Comparison of ENCODE assay signal across 1 cellular context in the genomic region with DNA sequence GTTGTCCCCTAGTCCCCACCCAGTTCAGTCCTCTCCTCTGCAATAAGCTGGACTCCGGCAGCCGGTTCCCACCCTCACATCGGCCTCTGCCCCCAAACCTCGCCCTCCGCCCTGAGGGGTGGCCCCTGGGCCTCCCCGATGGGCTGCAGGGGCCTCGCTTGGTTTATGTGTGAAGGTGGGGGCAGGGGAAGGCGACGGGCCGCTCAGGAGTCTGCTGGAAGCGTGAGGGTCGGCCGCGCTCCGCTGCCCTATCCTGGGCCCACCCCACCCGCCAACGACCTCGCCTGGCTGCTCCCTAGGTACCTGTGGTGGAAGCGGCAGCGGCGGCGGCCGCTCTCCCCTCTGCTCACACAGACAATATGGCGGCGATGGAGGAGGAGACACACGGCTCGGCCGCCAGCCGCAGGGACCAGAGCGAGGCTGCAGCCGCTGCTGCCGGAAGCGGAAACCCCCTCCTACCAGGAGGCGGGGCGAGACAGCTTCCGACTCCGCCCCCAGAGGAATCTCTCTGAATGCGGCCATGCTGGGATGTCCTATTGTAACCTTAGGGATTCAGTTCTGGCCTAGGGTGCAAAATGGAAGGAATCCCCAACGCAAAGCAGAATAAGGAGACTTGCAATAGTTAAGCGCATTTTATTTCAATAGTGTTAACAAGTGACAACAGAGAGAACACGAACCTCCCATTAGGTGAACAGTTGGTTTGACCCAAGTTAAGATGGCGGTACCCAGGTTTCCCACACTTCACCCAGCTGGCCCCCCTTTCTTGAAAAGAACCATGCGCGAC.
TF ChIP-seq lines count a peak whose summit lies in the region.

A gene (minus strand): TSS at position 422 of the 784 bp plus-strand sequence. CDS start 35,239 bp downstream, outside the sequence.

TF ChIP-seq in HepG2, 621 proteins besides CTCF, POLR2A, EP300 and RAD21 (continued from another document and continues in another):
- TF ChIP-seq, protein P1, sequence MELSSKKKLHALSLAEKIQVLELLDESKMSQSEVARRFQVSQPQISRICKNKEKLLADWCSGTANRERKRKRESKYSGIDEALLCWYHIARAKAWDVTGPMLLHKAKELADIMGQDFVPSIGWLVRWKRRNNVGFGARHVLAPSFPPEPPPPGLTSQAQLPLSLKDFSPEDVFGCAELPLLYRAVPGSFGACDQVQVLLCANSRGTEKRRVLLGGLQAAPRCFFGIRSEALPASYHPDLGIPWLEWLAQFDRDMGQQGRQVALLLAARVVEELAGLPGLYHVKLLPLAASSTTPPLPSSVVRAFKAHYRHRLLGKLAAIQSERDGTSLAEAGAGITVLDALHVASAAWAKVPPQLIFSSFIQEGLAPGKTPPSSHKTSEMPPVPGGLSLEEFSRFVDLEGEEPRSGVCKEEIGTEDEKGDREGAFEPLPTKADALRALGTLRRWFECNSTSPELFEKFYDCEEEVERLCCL (CRISPR knock-in tag; IDR thresholded peaks at IDR 0.05; ENCODE audit: borderline replicate concordance), result 0 out of 2 replicates have a peak, but pooled peaks have one; percentile 41
- no peak for TF ChIP-seq U2AF1 (optimal IDR thresholded peaks at IDR 0.05; ENCODE audit: low read depth, low read length)
- peak; percentile 63; the same call in 1 of the 2 replicates for TF ChIP-seq FLYWCH1 (CRISPR knock-in tag; IDR thresholded peaks at IDR 0.05)
- TF ChIP-seq ZSCAN9 (CRISPR knock-in tag; IDR thresholded peaks at IDR 0.05; ENCODE audit: borderline replicate concordance), result peak; percentile 87
- TF ChIP-seq, protein P2, sequence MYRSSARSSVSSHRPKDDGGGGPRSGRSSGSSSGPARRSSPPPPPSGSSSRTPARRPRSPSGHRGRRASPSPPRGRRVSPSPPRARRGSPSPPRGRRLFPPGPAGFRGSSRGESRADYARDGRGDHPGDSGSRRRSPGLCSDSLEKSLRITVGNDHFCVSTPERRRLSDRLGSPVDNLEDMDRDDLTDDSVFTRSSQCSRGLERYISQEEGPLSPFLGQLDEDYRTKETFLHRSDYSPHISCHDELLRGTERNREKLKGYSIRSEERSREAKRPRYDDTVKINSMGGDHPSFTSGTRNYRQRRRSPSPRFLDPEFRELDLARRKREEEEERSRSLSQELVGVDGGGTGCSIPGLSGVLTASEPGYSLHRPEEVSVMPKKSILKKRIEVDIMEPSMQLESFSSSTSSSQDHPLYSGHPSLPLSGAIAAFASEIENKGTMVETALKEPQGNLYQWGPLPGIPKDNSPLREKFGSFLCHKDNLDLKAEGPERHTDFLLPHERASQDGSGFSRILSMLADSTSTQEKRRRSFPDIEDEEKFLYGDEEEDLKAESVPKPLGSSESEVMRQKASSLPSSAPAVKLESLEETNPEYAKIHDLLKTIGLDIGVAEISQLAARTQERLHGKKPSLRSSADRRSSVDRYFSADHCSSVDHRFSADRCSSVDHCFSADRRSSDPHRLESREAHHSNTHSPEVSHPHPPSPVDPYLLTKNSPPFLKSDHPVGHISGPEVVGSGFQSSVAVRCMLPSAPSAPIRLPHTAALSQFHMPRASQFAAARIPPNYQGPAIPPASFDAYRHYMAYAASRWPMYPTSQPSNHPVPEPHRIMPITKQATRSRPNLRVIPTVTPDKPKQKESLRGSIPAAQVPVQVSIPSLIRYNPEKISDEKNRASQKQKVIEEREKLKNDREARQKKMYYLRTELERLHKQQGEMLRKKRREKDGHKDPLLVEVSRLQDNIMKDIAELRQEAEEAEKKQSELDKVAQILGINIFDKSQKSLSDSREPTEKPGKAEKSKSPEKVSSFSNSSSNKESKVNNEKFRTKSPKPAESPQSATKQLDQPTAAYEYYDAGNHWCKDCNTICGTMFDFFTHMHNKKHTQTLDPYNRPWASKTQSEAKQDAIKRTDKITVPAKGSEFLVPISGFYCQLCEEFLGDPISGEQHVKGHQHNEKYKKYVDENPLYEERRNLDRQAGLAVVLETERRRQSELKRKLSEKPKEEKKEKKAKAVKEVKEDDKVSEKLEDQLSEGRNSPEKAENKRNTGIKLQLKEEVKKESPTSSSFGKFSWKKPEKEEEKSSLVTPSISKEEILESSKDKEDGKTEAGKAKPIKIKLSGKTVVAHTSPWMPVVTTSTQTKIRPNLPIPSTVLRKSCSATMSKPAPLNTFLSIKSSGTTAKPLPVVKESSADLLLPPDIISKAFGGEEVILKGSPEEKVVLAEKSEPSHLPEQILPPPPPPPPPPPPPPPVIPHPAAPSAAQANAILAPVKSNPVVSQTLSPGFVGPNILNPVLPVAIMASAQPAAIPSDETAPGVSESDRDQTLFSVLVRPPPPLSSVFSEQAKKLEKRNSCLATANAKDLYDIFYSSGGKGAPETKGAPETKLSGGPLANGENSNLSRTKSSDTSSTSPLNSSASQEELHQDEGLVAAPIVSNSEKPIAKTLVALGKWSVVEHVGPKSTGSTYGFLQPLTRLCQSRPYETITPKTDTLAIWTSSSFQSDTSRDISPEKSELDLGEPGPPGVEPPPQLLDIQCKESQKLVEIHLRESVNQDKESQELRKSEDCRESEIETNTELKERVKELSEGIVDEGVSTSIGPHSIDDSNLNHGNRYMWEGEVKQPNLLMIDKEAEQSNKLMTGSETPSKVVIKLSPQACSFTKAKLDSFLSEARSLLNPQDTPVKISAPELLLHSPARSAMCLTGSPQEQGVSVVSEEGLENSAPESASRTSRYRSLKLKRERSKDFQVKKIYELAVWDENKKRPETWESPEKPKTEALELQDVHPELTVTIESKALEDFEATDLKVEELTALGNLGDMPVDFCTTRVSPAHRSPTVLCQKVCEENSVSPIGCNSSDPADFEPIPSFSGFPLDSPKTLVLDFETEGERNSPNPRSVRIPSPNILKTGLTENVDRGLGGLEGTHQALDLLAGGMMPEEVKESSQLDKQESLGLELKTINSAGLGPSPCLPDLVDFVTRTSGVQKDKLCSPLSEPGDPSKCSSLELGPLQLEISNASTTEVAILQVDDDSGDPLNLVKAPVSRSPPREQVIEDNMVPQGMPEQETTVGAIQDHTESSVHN (CRISPR knock-in tag; IDR thresholded peaks at IDR 0.05), result no peak
- TF ChIP-seq ZNF296 (CRISPR knock-in tag; conservative IDR thresholded peaks at IDR 0.05), result no peak; the same call in 1 of the 2 replicates
- no peak for TF ChIP-seq ZNF557 (CRISPR knock-in tag; IDR thresholded peaks at IDR 0.05)
- TF ChIP-seq, protein P3, sequence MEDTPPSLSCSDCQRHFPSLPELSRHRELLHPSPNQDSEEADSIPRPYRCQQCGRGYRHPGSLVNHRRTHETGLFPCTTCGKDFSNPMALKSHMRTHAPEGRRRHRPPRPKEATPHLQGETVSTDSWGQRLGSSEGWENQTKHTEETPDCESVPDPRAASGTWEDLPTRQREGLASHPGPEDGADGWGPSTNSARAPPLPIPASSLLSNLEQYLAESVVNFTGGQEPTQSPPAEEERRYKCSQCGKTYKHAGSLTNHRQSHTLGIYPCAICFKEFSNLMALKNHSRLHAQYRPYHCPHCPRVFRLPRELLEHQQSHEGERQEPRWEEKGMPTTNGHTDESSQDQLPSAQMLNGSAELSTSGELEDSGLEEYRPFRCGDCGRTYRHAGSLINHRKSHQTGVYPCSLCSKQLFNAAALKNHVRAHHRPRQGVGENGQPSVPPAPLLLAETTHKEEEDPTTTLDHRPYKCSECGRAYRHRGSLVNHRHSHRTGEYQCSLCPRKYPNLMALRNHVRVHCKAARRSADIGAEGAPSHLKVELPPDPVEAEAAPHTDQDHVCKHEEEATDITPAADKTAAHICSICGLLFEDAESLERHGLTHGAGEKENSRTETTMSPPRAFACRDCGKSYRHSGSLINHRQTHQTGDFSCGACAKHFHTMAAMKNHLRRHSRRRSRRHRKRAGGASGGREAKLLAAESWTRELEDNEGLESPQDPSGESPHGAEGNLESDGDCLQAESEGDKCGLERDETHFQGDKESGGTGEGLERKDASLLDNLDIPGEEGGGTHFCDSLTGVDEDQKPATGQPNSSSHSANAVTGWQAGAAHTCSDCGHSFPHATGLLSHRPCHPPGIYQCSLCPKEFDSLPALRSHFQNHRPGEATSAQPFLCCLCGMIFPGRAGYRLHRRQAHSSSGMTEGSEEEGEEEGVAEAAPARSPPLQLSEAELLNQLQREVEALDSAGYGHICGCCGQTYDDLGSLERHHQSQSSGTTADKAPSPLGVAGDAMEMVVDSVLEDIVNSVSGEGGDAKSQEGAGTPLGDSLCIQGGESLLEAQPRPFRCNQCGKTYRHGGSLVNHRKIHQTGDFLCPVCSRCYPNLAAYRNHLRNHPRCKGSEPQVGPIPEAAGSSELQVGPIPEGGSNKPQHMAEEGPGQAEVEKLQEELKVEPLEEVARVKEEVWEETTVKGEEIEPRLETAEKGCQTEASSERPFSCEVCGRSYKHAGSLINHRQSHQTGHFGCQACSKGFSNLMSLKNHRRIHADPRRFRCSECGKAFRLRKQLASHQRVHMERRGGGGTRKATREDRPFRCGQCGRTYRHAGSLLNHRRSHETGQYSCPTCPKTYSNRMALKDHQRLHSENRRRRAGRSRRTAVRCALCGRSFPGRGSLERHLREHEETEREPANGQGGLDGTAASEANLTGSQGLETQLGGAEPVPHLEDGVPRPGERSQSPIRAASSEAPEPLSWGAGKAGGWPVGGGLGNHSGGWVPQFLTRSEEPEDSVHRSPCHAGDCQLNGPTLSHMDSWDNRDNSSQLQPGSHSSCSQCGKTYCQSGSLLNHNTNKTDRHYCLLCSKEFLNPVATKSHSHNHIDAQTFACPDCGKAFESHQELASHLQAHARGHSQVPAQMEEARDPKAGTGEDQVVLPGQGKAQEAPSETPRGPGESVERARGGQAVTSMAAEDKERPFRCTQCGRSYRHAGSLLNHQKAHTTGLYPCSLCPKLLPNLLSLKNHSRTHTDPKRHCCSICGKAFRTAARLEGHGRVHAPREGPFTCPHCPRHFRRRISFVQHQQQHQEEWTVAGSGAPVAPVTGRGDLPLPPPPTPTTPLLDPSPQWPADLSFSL (CRISPR knock-in tag; IDR thresholded peaks at IDR 0.05), result 0 out of 2 replicates have a peak, but pooled peaks have one; percentile 10
- no peak for TF ChIP-seq MATR3 (CRISPR knock-in tag; IDR thresholded peaks at IDR 0.05)
- TF ChIP-seq, protein P4, sequence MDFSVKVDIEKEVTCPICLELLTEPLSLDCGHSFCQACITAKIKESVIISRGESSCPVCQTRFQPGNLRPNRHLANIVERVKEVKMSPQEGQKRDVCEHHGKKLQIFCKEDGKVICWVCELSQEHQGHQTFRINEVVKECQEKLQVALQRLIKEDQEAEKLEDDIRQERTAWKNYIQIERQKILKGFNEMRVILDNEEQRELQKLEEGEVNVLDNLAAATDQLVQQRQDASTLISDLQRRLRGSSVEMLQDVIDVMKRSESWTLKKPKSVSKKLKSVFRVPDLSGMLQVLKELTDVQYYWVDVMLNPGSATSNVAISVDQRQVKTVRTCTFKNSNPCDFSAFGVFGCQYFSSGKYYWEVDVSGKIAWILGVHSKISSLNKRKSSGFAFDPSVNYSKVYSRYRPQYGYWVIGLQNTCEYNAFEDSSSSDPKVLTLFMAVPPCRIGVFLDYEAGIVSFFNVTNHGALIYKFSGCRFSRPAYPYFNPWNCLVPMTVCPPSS (IDR thresholded peaks at IDR 0.05), result no peak
- TF ChIP-seq NCOA2 (CRISPR knock-in tag; IDR thresholded peaks at IDR 0.05), result peak; percentile 53; the same call in 1 of the 2 replicates
- peak; percentile 51; the same call in 1 of the 2 replicates for TF ChIP-seq REXO4 (CRISPR knock-in tag; IDR thresholded peaks at IDR 0.05; ENCODE audit: borderline replicate concordance)
- TF ChIP-seq, protein P5, sequence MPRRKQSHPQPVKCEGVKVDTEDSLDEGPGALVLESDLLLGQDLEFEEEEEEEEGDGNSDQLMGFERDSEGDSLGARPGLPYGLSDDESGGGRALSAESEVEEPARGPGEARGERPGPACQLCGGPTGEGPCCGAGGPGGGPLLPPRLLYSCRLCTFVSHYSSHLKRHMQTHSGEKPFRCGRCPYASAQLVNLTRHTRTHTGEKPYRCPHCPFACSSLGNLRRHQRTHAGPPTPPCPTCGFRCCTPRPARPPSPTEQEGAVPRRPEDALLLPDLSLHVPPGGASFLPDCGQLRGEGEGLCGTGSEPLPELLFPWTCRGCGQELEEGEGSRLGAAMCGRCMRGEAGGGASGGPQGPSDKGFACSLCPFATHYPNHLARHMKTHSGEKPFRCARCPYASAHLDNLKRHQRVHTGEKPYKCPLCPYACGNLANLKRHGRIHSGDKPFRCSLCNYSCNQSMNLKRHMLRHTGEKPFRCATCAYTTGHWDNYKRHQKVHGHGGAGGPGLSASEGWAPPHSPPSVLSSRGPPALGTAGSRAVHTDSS (CRISPR knock-in tag; conservative IDR thresholded peaks at IDR 0.05), result no peak
- TF ChIP-seq ATF7-NPFF (CRISPR knock-in tag; IDR thresholded peaks at IDR 0.05; ENCODE audit: low read depth), result peak; percentile 81; the same call in 1 of the 2 replicates
- TF ChIP-seq, protein P6, sequence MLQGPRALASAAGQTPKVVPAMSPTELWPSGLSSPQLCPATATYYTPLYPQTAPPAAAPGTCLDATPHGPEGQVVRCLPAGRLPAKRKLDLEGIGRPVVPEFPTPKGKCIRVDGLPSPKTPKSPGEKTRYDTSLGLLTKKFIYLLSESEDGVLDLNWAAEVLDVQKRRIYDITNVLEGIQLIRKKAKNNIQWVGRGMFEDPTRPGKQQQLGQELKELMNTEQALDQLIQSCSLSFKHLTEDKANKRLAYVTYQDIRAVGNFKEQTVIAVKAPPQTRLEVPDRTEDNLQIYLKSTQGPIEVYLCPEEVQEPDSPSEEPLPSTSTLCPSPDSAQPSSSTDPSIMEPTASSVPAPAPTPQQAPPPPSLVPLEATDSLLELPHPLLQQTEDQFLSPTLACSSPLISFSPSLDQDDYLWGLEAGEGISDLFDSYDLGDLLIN (CRISPR knock-in tag; IDR thresholded peaks at IDR 0.05; ENCODE audit: borderline replicate concordance), result peak; percentile 86; the same call in 1 of the 2 replicates
- peak; percentile 74; the same call in 1 of the 2 replicates for TF ChIP-seq ZSCAN25 (CRISPR knock-in tag; IDR thresholded peaks at IDR 0.05)
- peak; percentile 31; the same call in 1 of the 2 replicates for TF ChIP-seq RCOR2 (CRISPR knock-in tag; IDR thresholded peaks at IDR 0.05)
- TF ChIP-seq JARID2 (CRISPR knock-in tag; IDR thresholded peaks at IDR 0.05; ENCODE audit: insufficient replicate concordance), result peak; percentile 98
- no peak for TF ChIP-seq CEBPB (IDR thresholded peaks at IDR 0.05; ENCODE audit: borderline replicate concordance, low read depth, low read length)
- peak; percentile 98 for TF ChIP-seq FOXK2 (IDR thresholded peaks at IDR 0.05)
- peak; percentile 95 for TF ChIP-seq HNRNPK (IDR thresholded peaks at IDR 0.05; ENCODE audit: low read depth, low read length, poor library complexity, severe bottlenecking)
- TF ChIP-seq NFKB2 (CRISPR knock-in tag; IDR thresholded peaks at IDR 0.05; ENCODE audit: borderline replicate concordance), result peak; percentile 90; the same call in 1 of the 2 replicates
- 0 out of 2 replicates have a peak, but pooled peaks have one; percentile 57 for TF ChIP-seq ZNF446 (CRISPR knock-in tag; IDR thresholded peaks at IDR 0.05)
- TF ChIP-seq, protein P7, sequence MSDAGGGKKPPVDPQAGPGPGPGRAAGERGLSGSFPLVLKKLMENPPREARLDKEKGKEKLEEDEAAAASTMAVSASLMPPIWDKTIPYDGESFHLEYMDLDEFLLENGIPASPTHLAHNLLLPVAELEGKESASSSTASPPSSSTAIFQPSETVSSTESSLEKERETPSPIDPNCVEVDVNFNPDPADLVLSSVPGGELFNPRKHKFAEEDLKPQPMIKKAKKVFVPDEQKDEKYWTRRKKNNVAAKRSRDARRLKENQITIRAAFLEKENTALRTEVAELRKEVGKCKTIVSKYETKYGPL (CRISPR knock-in tag; IDR thresholded peaks at IDR 0.05), result peak; percentile 47; the same call in 1 of the 2 replicates
- peak; percentile 62 for TF ChIP-seq PPARG (CRISPR knock-in tag; conservative IDR thresholded peaks at IDR 0.05)
- TF ChIP-seq, protein P8, sequence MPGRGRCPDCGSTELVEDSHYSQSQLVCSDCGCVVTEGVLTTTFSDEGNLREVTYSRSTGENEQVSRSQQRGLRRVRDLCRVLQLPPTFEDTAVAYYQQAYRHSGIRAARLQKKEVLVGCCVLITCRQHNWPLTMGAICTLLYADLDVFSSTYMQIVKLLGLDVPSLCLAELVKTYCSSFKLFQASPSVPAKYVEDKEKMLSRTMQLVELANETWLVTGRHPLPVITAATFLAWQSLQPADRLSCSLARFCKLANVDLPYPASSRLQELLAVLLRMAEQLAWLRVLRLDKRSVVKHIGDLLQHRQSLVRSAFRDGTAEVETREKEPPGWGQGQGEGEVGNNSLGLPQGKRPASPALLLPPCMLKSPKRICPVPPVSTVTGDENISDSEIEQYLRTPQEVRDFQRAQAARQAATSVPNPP (CRISPR knock-in tag; IDR thresholded peaks at IDR 0.05), result peak; percentile 88
- TF ChIP-seq ZSCAN20 (CRISPR knock-in tag; IDR thresholded peaks at IDR 0.05; ENCODE audit: borderline replicate concordance), result peak; percentile 48; the same call in 1 of the 2 replicates
